In genomic region chr7:90552521-90552920, GRCh38 we compare ENCODE assay signal across 12 cellular contexts. TPM values are rescaled to one million over a fixed set of nuclear protein-coding genes. Genes with fewer than 3 reads are reported as not detected.
DNase-seq lines count a peak whose midpoint lies in the region; ATAC-seq and TF ChIP-seq lines count a peak whose summit lies in the region.
"Had no signal": no experiment of that assay in that cellular context is flagged by ENCODE, and none has a peak within 500 bp of the region (broad histone marks: within the 10 kb centered on the region; RNA-seq: fewer than 3 reads in every experiment).

No MANE protein-coding gene starts in this region.

- H3K4me1 ChIP-seq in RWPE2 (ENCODE audit: insufficient read depth, poor library complexity, severe bottlenecking), result no peaks in the 10 kb centered on the region

- H3K36me3 Mint-ChIP-seq in endothelial cell (ENCODE audit: low read depth, unreplicated experiment), result no peaks in the 10 kb centered on the region
- H3K36me3 Mint-ChIP-seq: naive thymus-derived CD4-positive, alpha-beta T cell had no signal

- TF ChIP-seq CTCF in GM06990 (IDR thresholded peaks at IDR 0.05; ENCODE audit: insufficient read depth, low read length, poor library complexity, severe bottlenecking) (peak; percentile 10), RWPE2 (IDR thresholded peaks at IDR 0.05; ENCODE audit: poor library complexity, severe bottlenecking) (peak; percentile 70), fibroblast of pulmonary artery (IDR thresholded peaks at IDR 0.05; ENCODE audit: low read length, missing control alignments) (peak; percentile 31), endothelial cell (IDR thresholded peaks at IDR 0.05; ENCODE audit: unreplicated experiment) (no peak)

- H3K9me3 ChIP-seq in RWPE2 (ENCODE audit: severe bottlenecking), result no peaks in the 10 kb centered on the region

- no peak overlapping the region for H3K27ac ChIP-seq in RWPE2 (ENCODE audit: poor library complexity, severe bottlenecking)

- no peaks in the 10 kb centered on the region for H3K27me3 ChIP-seq in GM06990 (replicated peaks; ENCODE audit: control insufficient read depth, insufficient read depth, low read length)
- no peaks in the 10 kb centered on the region for H3K27me3 ChIP-seq in RWPE2 (ENCODE audit: insufficient read depth, poor library complexity, severe bottlenecking)

- DNase-seq in A172 (ENCODE audit: low spot score) (peak; percentile 20), GM06990 (ENCODE audit: extremely low read depth, insufficient read length) (no peak), RWPE2 (ENCODE audit: low spot score) (no peak), fibroblast of pulmonary artery (ENCODE audit: low read depth) (peak; percentile 61), T1000 (lab: John Stamatoyannopoulos, UW) (no peak), endothelial cell (ENCODE audit: low spot score) (no peak)
- no peak for DNase-seq in effector CD4-positive, alpha-beta T cell
- DNase-seq: activated naive CD4-positive, alpha-beta T cell; naive thymus-derived CD4-positive, alpha-beta T cell; NCI-H2029 treated with DMSO at 0.1 percent for 48 hours; T-helper 2 cell had no signal

- peak; percentile 58; the same call in 1 of the 3 replicates for ATAC-seq in RWPE2 (ENCODE audit: low read depth)
- ATAC-seq in GM21381 (IDR thresholded peaks at IDR 0.05; ENCODE audit: unreplicated experiment), result no peak
- ATAC-seq: naive thymus-derived CD4-positive, alpha-beta T cell had no signal

- no peak overlapping the region for H3K4me3 Mint-ChIP-seq in endothelial cell (ENCODE audit: unreplicated experiment)
- H3K4me3 Mint-ChIP-seq: naive thymus-derived CD4-positive, alpha-beta T cell had no signal

- H3K27ac Mint-ChIP-seq in endothelial cell (ENCODE audit: unreplicated experiment), result no peak overlapping the region
- H3K27ac Mint-ChIP-seq: naive thymus-derived CD4-positive, alpha-beta T cell had no signal

- H3K27me3 Mint-ChIP-seq in endothelial cell (ENCODE audit: unreplicated experiment), result peaks cover 3% of the 10 kb centered on the region

- no peaks in the 10 kb centered on the region for H3K9me3 Mint-ChIP-seq in endothelial cell (ENCODE audit: unreplicated experiment)

- H3K4me3 ChIP-seq in GM06990 (replicated peaks; ENCODE audit: low read depth, low read length), result no peak overlapping the region
- H3K4me3 ChIP-seq in RWPE2 (ENCODE audit: severe bottlenecking), result no peak overlapping the region
- H3K4me3 ChIP-seq in fibroblast of pulmonary artery (replicated peaks; ENCODE audit: low read depth, low read length), result no peak overlapping the region

- H3K36me3 ChIP-seq in GM06990 (ENCODE audit: control insufficient read depth, insufficient read depth, low read length) (no peaks in the 10 kb centered on the region), RWPE2 (ENCODE audit: low read depth) (no peaks in the 10 kb centered on the region)

- H3K4me1 Mint-ChIP-seq in endothelial cell (ENCODE audit: unreplicated experiment), result no peaks in the 10 kb centered on the region
- H3K4me1 Mint-ChIP-seq: naive thymus-derived CD4-positive, alpha-beta T cell had no signal

RNA-seq across cellular contexts. Expression of gene CDK14, which starts 43.6 kb away (rescaled TPM):
- total RNA-seq in A172 (2014; rRNA removed; shearing (Covaris generic)), result 19.6 and 22.3 TPM in 2 replicates
- total RNA-seq in endothelial cell (ENCODE audit: unreplicated experiment), result 30.2 TPM

Comparison
In these comparisons a context has a peak if more than half of its experiments do, and no peak if none do; other contexts are left out.
1. DNase-seq: peak in A172 (single experiment) and fibroblast of pulmonary artery (single experiment); none in GM06990 (single experiment), RWPE2 (single experiment), T1000 (single experiment), endothelial cell (single experiment) and effector CD4-positive, alpha-beta T cell (single experiment).